In genomic region chr1:53906121-53906520, GRCh38 we compare ENCODE assay signal across 8 cellular contexts. TPM values are rescaled to one million over a fixed set of nuclear protein-coding genes. Genes with fewer than 3 reads are reported as not detected.
"Had no signal": no experiment of that assay in that cellular context is flagged by ENCODE, and none has a peak within 500 bp of the region (broad histone marks: within the 10 kb centered on the region; RNA-seq: fewer than 3 reads in every experiment).

No MANE protein-coding gene starts in this region.

- H3K4me3 ChIP-seq: GM23248, K562 had no signal

- H3K9ac ChIP-seq: GM23248 had no signal

- H3K27ac ChIP-seq: GM23248 had no signal

- H2AFZ ChIP-seq: GM23248 had no signal

- ATAC-seq: K562 had no signal

- DNase-seq: GM23248, GOT3, H7, HCEC 1CT, IMR-90 had no signal

RNA-seq across cellular contexts. Expression of gene DIO1, which starts 12.1 kb away (rescaled TPM):
- total RNA-seq: GM23248, H4, H7, HT-29, IMR-90, K562 had no signal
- polyA plus RNA-seq: GM23248, IMR-90, K562 had no signal
